Comparison of ENCODE assay signal across 1 cellular context in the genomic region with DNA sequence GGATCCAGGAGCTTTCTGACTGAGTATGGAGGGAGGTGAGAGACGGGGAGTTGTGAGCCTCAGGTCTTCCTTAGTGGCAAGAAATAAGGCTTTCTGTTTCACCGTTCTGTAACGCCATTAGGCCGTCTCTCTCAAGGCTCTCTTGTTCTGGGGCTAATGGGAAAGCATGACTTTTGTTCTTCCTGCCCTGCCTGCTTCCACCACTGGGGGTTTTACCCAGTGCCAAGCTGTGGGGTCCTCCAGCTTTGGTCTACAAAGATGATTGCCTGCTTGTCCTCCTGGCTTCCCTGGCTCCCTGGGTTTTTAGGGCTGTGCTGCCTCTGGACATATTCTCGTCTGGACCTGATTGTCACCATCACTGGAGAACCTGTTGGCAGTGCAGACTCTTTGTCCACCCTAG.
TF ChIP-seq lines count a peak whose summit lies in the region.

No MANE protein-coding gene starts in this region.

TF ChIP-seq in H1, 55 proteins besides CTCF, POLR2A, EP300 and RAD21 (continued from another document):
- TF ChIP-seq, protein P1, sequence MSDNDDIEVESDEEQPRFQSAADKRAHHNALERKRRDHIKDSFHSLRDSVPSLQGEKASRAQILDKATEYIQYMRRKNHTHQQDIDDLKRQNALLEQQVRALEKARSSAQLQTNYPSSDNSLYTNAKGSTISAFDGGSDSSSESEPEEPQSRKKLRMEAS (IDR thresholded peaks at IDR 0.05) = no peak
- TF ChIP-seq GTF2F1 (IDR thresholded peaks at IDR 0.05; ENCODE audit: borderline replicate concordance, low read depth, low read length) = no peak
- no peak for TF ChIP-seq POU5F1 (IDR thresholded peaks at IDR 0.05; ENCODE audit: low read depth, low read length)
- TF ChIP-seq EZH2 (IDR thresholded peaks at IDR 0.05; ENCODE audit: low read depth, low read length, severe bottlenecking) = no peak
- no peak for TF ChIP-seq CREB1 (IDR thresholded peaks at IDR 0.05)
- TF ChIP-seq SRF (IDR thresholded peaks at IDR 0.05; ENCODE audit: low read depth, low read length) = no peak
- TF ChIP-seq MAFK (IDR thresholded peaks at IDR 0.05; ENCODE audit: low read depth, low read length) = no peak
- TF ChIP-seq PHF8 (conservative IDR thresholded peaks at IDR 0.05; ENCODE audit: low read depth, low read length) = no peak
- no peak for TF ChIP-seq CEBPB (IDR thresholded peaks at IDR 0.05; ENCODE audit: low read depth, low read length)
- TF ChIP-seq CHD1 (IDR thresholded peaks at IDR 0.05; ENCODE audit: low read depth, low read length) = no peak
TF ChIP-seq in H1: peak in this region for 0.
